Comparison of ENCODE assay signal across 9 cellular contexts in genomic region chr1:21338568-21339401, GRCh38. TPM values are rescaled to one million over a fixed set of nuclear protein-coding genes. Genes with fewer than 3 reads are reported as not detected.
DNase-seq lines count a peak whose midpoint lies in the region; ATAC-seq and TF ChIP-seq lines count a peak whose summit lies in the region.
"Had no signal": no experiment of that assay in that cellular context is flagged by ENCODE, and none has a peak within 500 bp of the region (broad histone marks: within the 10 kb centered on the region; RNA-seq: fewer than 3 reads in every experiment).

No MANE protein-coding gene starts in this region.

- H3K27ac Mint-ChIP-seq in memory B cell, result peak overlapping the region; percentile 93
- H3K27ac Mint-ChIP-seq: T-helper 1 cell treated with Interleukin-12 subunit alpha and Interleukin-12 subunit beta and Interleukin-4 antibody, amounts not matched to agents 30 μg/mL and 1 μg/mL, for 36 hours had no signal

- 28 to 49% (median 40%) methylated on average over 6 to 10 of the region's 10 CpGs for WGBS in adrenal gland, 4 donors

- no peak overlapping the region for H2AFZ ChIP-seq in ACC112 (ENCODE audit: low read length, unreplicated experiment)

- H3K27me3 ChIP-seq in ACC112 (ENCODE audit: insufficient read depth, low read length) (no peaks in the 10 kb centered on the region), adrenal gland (no peaks in the 10 kb centered on the region)

- intact Hi-C loops in adrenal gland (cut with DNase I), result no loop called here

- no peaks in the 10 kb centered on the region for H3K27me3 Mint-ChIP-seq in memory B cell

- H3K36me3 Mint-ChIP-seq in memory B cell, result peaks cover 6% of the 10 kb centered on the region

- H3K9me3 ChIP-seq in adrenal gland (replicated peaks in 1 of 3), result no peaks in the 10 kb centered on the region

- peak overlapping the region; percentile 73 for H3K27ac ChIP-seq in ACC112 (ENCODE audit: low read depth, low read length)
- H3K27ac ChIP-seq in adrenal gland, result peak overlapping the region; percentile 87 to 96 (median 95)
- H3K27ac ChIP-seq in substantia nigra (ENCODE audit: low read depth, low read length, poor library complexity, severe bottlenecking), result no peak overlapping the region

- H3K79me2 ChIP-seq in ACC112 (ENCODE audit: control insufficient read depth, insufficient read depth, low read length, unreplicated experiment), result peaks cover 68% of the 10 kb centered on the region

- TF ChIP-seq CTCF in adrenal gland (IDR thresholded peaks at IDR 0.05), result no peak

- no peak for TF ChIP-seq POLR2A in adrenal gland (IDR thresholded peaks at IDR 0.05)

- peak; percentile 75 for DNase-seq in NCI-H1105 treated with DMSO at 0.1 percent for 48 hours (lab: John Stamatoyannopoulos, UW)
- DNase-seq in adrenal gland, result peak; percentile 60 to 85 (median 69)
- DNase-seq in memory B cell (ENCODE audit: low spot score in 2 of 2), result no peak
- no peak for DNase-seq in substantia nigra (lab: John Stamatoyannopoulos, UW)
- no peak for DNase-seq in RPMI8226
- no peak for DNase-seq in glomerular visceral epithelial cell (ENCODE audit: extremely low spot score)

- no peaks in the 10 kb centered on the region for H3K9me3 Mint-ChIP-seq in memory B cell
- H3K9me3 Mint-ChIP-seq: T-helper 1 cell treated with Interleukin-12 subunit alpha and Interleukin-12 subunit beta and Interleukin-4 antibody, amounts not matched to agents 30 μg/mL and 1 μg/mL, for 36 hours had no signal

- H3K4me1 ChIP-seq in ACC112 (ENCODE audit: control insufficient read depth, insufficient read depth, low read length, unreplicated experiment) (peaks cover 76% of the 10 kb centered on the region), adrenal gland (replicated peaks in 1 of 2) (peaks cover 93 to 98% of the 10 kb centered on the region in 2 donors)

- H3K4me1 Mint-ChIP-seq in memory B cell, result peaks cover 80% of the 10 kb centered on the region

- H3K36me3 ChIP-seq in ACC112 (ENCODE audit: insufficient read depth, low read length) (no peaks in the 10 kb centered on the region), adrenal gland (replicated peaks in 1 of 2) (no peaks in the 10 kb centered on the region)

- H3K4me3 Mint-ChIP-seq in memory B cell, result peak overlapping the region; percentile 5

- ATAC-seq in memory B cell (ENCODE audit: low read depth), result no peak
- ATAC-seq in HG03108 (IDR thresholded peaks at IDR 0.05; ENCODE audit: unreplicated experiment), result no peak

- H3K4me3 ChIP-seq in ACC112 (ENCODE audit: low read depth, low read length) (no peak overlapping the region), adrenal gland (no peak overlapping the region)

RNA-seq across cellular contexts. Expression of gene ECE1, which starts 48.5 kb away (rescaled TPM):
- 100 to 1,000 TPM; 173 to 588 (median 259) TPM for total RNA-seq in adrenal gland
- 100 to 1,000 TPM; 150 to 327 (median 176) TPM for polyA plus RNA-seq in adrenal gland

Comparison
In these comparisons a context has a peak if more than half of its experiments do, and no peak if none do; other contexts are left out.
1. DNase-seq: peak in NCI-H1105 treated with DMSO at 0.1 percent for 48 hours (single experiment) and adrenal gland (7 of 7); none in memory B cell (0 of 2), substantia nigra (0 of 49), RPMI8226 (single experiment) and glomerular visceral epithelial cell (single experiment).